ENCODE assay signal across 8 cellular contexts in genomic region chr14:77181603-77182437, GRCh38. TPM values are rescaled to one million over a fixed set of nuclear protein-coding genes. Genes with fewer than 3 reads are reported as not detected.
DNase-seq lines count a peak whose midpoint lies in the region; ATAC-seq, FAIRE-seq and TF ChIP-seq lines count a peak whose summit lies in the region.

TMEM63C (plus strand) TSS chr14:77181798; CDS start chr14:77218814, 37,016 bp downstream.

- H3K23ac ChIP-seq in IMR-90 (ENCODE audit: low read depth, low read length) = no peak within 1 kb of the TSS

- H3K14ac ChIP-seq in IMR-90 (replicated peaks; ENCODE audit: low read depth, low read length) = no peak within 1 kb of the TSS

- H3K36me3 ChIP-seq in IMR-90 (ENCODE audit: control insufficient read depth, insufficient read depth, low read length) = no peaks in the 10 kb centered on the region
- H3K36me3 ChIP-seq in OCI-LY7 (ENCODE audit: insufficient read depth, low read length) = no peaks in the 10 kb centered on the region
- no peaks in the 10 kb centered on the region for H3K36me3 ChIP-seq in pancreas
- H3K36me3 ChIP-seq in vagina = no peaks in the 10 kb centered on the region
- no peaks in the 10 kb centered on the region for H3K36me3 ChIP-seq in gastrocnemius medialis

- no peaks in the 10 kb centered on the region for H3K79me1 ChIP-seq in IMR-90 (ENCODE audit: low read depth in 1 of 2, low read length in 2 of 2)

- 0% methylated on average over 1 of the region's 46 CpGs; no CpG with 5 or more reads in 1 of the 2 experiments for WGBS in IMR-90 (ENCODE audit: extremely low coverage in 2 of 2, insufficient read length in 1 of 2), 2 experiments
- 1% methylated on average over 36 to 46 of the region's 46 CpGs for WGBS in pancreas, 2 donors

- no peak within 1 kb of the TSS for H2BK15ac ChIP-seq in IMR-90 (ENCODE audit: low read depth, low read length)

- no peaks in the 10 kb centered on the region for H3K9me2 ChIP-seq in OCI-LY7 (ENCODE audit: insufficient read depth, low read length)

- H3K4me3 Mint-ChIP-seq in activated T-cell treated with anti-CD3 and anti-CD28 coated beads, Interleukin-2, amount 50 U/mL, for 72 hours = peak within 1 kb of the TSS; percentile 79 to 81

- no peak within 1 kb of the TSS for H3K9ac ChIP-seq in IMR-90 (ENCODE audit: low read depth, low read length)

- no peak for FAIRE-seq in pancreas (lab: Jason Lieb, UNC)

- H3K27ac ChIP-seq in IMR-90 (ENCODE audit: insufficient read depth, low read length) (no peak within 1 kb of the TSS), OCI-LY7 (ENCODE audit: low read depth, low read length, poor library complexity, severe bottlenecking) (no peak within 1 kb of the TSS), pancreas (no peak within 1 kb of the TSS), vagina (no peak within 1 kb of the TSS), gastrocnemius medialis (no peak within 1 kb of the TSS)

- H3K4me3 ChIP-seq in IMR-90 (ENCODE audit: insufficient read depth, low read depth, low read length) (no peak within 1 kb of the TSS), OCI-LY7 (ENCODE audit: low read depth, low read length, poor library complexity, severe bottlenecking) (peak within 1 kb of the TSS; percentile 76), pancreas (peak within 1 kb of the TSS; percentile 29 to 54 (median 38)), vagina (peak within 1 kb of the TSS; percentile 36 to 46), gastrocnemius medialis (peak within 1 kb of the TSS in 2 of 4 donors; percentile 24 to 31)

- 0 out of 2 replicates have a peak, but pooled peaks cover 3% of the 10 kb centered on the region for H3K9me1 ChIP-seq in IMR-90 (ENCODE audit: insufficient read depth, low read length)

- H4K8ac ChIP-seq in IMR-90 (ENCODE audit: low read depth in 2 of 2, low read length in 2 of 2) = no peak within 1 kb of the TSS

- H2BK120ac ChIP-seq in IMR-90 (ENCODE audit: low read depth, low read length) = no peak within 1 kb of the TSS

- TF ChIP-seq POLR2A in IMR-90 (IDR thresholded peaks at IDR 0.05; ENCODE audit: low read depth, low read length) = no peak
- TF ChIP-seq POLR2A in vagina (IDR thresholded peaks at IDR 0.05) = no peak
- TF ChIP-seq POLR2A in gastrocnemius medialis (IDR thresholded peaks at IDR 0.05) = no peak

- dilution Hi-C loops in IMR-90 (cut with HindIII; ENCODE audit: low sequenced_read_pairs, unreplicated experiment) = no loop called here

- no peak within 1 kb of the TSS for H3K27ac Mint-ChIP-seq in activated T-cell treated with anti-CD3 and anti-CD28 coated beads, Interleukin-2, amount 50 U/mL, for 72 hours

- no peaks in the 10 kb centered on the region for H3K36me3 Mint-ChIP-seq in activated T-cell treated with anti-CD3 and anti-CD28 coated beads, Interleukin-2, amount 50 U/mL, for 72 hours (ENCODE audit: insufficient read depth in 2 of 2)

- TF ChIP-seq CTCF in IMR-90 (conservative IDR thresholded peaks at IDR 0.05; ENCODE audit: low read depth, low read length) = no peak
- TF ChIP-seq CTCF in OCI-LY7 (conservative IDR thresholded peaks at IDR 0.05; ENCODE audit: low read length) = peak; percentile 33; the same call in 1 of the 2 replicates
- TF ChIP-seq CTCF in pancreas (IDR thresholded peaks at IDR 0.05) = no peak
- no peak for TF ChIP-seq CTCF in vagina (IDR thresholded peaks at IDR 0.05)
- TF ChIP-seq CTCF in gastrocnemius medialis (IDR thresholded peaks at IDR 0.05 in 4 of 5, conservative IDR thresholded peaks at IDR 0.05 in 1 of 5) = no peak

- DNase-seq in IMR-90 = no peak
- peak; percentile 97 for DNase-seq in OCI-LY7 (ENCODE audit: low spot score)
- peak; percentile 76 to 80 for DNase-seq in activated T-cell treated with anti-CD3 and anti-CD28 coated beads, Interleukin-2, amount 50 U/mL, for 72 hours
- peak; percentile 85 for DNase-seq in glomerular visceral epithelial cell (ENCODE audit: extremely low spot score)
- peak; percentile 63 to 88 (median 78) for DNase-seq in pancreas
- DNase-seq in vagina (ENCODE audit: extremely low spot score in 2 of 2) = peak in 1 of 2 donors; percentile 58
- DNase-seq in gastrocnemius medialis = no peak

- no peaks in the 10 kb centered on the region for H3K79me2 ChIP-seq in OCI-LY7 (ENCODE audit: insufficient read depth, low read depth, low read length)

- no peaks in the 10 kb centered on the region for H3K9me3 ChIP-seq in IMR-90 (ENCODE audit: control insufficient read depth, insufficient read depth, low read length)
- H3K9me3 ChIP-seq in OCI-LY7 (ENCODE audit: low read length) = no peaks in the 10 kb centered on the region
- no peaks in the 10 kb centered on the region for H3K9me3 ChIP-seq in pancreas
- H3K9me3 ChIP-seq in vagina = no peaks in the 10 kb centered on the region
- H3K9me3 ChIP-seq in gastrocnemius medialis = no peaks in the 10 kb centered on the region

- no peaks in the 10 kb centered on the region for H3K4me1 ChIP-seq in IMR-90 (ENCODE audit: control insufficient read depth, insufficient read depth, low read length)
- peaks cover 24% of the 10 kb centered on the region for H3K4me1 ChIP-seq in OCI-LY7 (ENCODE audit: insufficient read depth, low read length, poor library complexity, severe bottlenecking)
- H3K4me1 ChIP-seq in pancreas = peaks cover 0 to 3% (median 0%) of the 10 kb centered on the region in 3 donors
- peaks cover 26% of the 10 kb centered on the region for H3K4me1 ChIP-seq in vagina
- H3K4me1 ChIP-seq in gastrocnemius medialis = no peaks in the 10 kb centered on the region

- in situ Hi-C loops in IMR-90 (cut with MboI; ENCODE audit: low sequenced_read_pairs) (no loop called here), gastrocnemius medialis (cut with MboI; ENCODE audit: low sequenced_read_pairs in 4 of 4) (no loop called here)

- BruUV-seq in IMR-90 (replicated peaks; lab: Mats Ljungman, UMichigan) = no TSS peak
- BruUV-seq in OCI-LY7 (replicated peaks; lab: Mats Ljungman, UMichigan) = no TSS peak

- H4K20me1 ChIP-seq in IMR-90 (ENCODE audit: insufficient read depth, low read length) (no peaks in the 10 kb centered on the region), OCI-LY7 (ENCODE audit: insufficient read depth, low read length) (no peaks in the 10 kb centered on the region)

- H3K4me1 Mint-ChIP-seq in activated T-cell treated with anti-CD3 and anti-CD28 coated beads, Interleukin-2, amount 50 U/mL, for 72 hours (ENCODE audit: low read depth) = peaks cover 20% of the 10 kb centered on the region

- no peak within 1 kb of the TSS for H4K5ac ChIP-seq in IMR-90 (ENCODE audit: low read depth, low read length)

- H3K27me3 ChIP-seq in IMR-90 (ENCODE audit: control insufficient read depth, insufficient read depth, low read length) (peaks cover 37% of the 10 kb centered on the region), pancreas (no peaks in the 10 kb centered on the region), vagina (peaks cover 8% of the 10 kb centered on the region), gastrocnemius medialis (peaks cover 29 to 33% (median 33%) of the 10 kb centered on the region in 3 donors)

- peak within 1 kb of the TSS; percentile 70 for H2AFZ ChIP-seq in IMR-90 (replicated peaks; ENCODE audit: low read length, poor library complexity)
- H2AFZ ChIP-seq in OCI-LY7 (ENCODE audit: low read length) = peak within 1 kb of the TSS; percentile 88

- no peak for TF ChIP-seq RAD21 in IMR-90 (IDR thresholded peaks at IDR 0.05; ENCODE audit: low read length)

- no peak within 1 kb of the TSS for H2AK5ac ChIP-seq in IMR-90 (ENCODE audit: low read depth, low read length)

- H3K4ac ChIP-seq in IMR-90 (ENCODE audit: low read depth, low read length) = no peak within 1 kb of the TSS

- peak; percentile 77 for ATAC-seq in GM19023 (IDR thresholded peaks at IDR 0.05; ENCODE audit: unreplicated experiment)
- ATAC-seq in IMR-90 (ENCODE audit: low read depth) = 0 out of 2 replicates have a peak, but pooled peaks have one; percentile 17
- ATAC-seq in activated T-cell treated with anti-CD3 and anti-CD28 coated beads, Interleukin-2, amount 50 U/mL, for 72 hours (replicated peaks in 1 of 2) = peak; percentile 92 to 95
- peak; percentile 95 to 97 (median 95) for ATAC-seq in pancreas
- ATAC-seq in gastrocnemius medialis = no peak

- no peak within 1 kb of the TSS for H2AK9ac ChIP-seq in IMR-90 (replicated peaks; ENCODE audit: low read depth, low read length, poor library complexity)

- H2BK5ac ChIP-seq in IMR-90 (ENCODE audit: low read depth, low read length, poor library complexity, severe bottlenecking) = no peak within 1 kb of the TSS

- POLR2A ChIA-PET in IMR-90 (lab: Charles Lee; ENCODE audit: unreplicated experiment) (no interaction called here), OCI-LY7 (lab: Charles Lee) (interaction anchor here (0.6 to 1.4 kb wide), 10 partner anchors 9 to 579 kb away, joined by 3 to 5 read pairs (median 4); no protein-coding TSS in a partner anchor)

- no peak within 1 kb of the TSS for H4K91ac ChIP-seq in IMR-90 (ENCODE audit: insufficient read depth, low read depth, low read length)

- no peaks in the 10 kb centered on the region for H3K9me3 Mint-ChIP-seq in activated T-cell treated with anti-CD3 and anti-CD28 coated beads, Interleukin-2, amount 50 U/mL, for 72 hours

- H3K4me2 ChIP-seq in IMR-90 (ENCODE audit: low read depth, low read length) (no peak within 1 kb of the TSS; the same call in 1 of the 2 replicates), OCI-LY7 (ENCODE audit: low read length) (peak within 1 kb of the TSS; percentile 85)

- no peak within 1 kb of the TSS for H3K56ac ChIP-seq in IMR-90 (ENCODE audit: extremely low read depth, insufficient read depth, low read length)

- H3K27me3 Mint-ChIP-seq in activated T-cell treated with anti-CD3 and anti-CD28 coated beads, Interleukin-2, amount 50 U/mL, for 72 hours (ENCODE audit: low read depth) = peaks cover 48% of the 10 kb centered on the region

- no peak within 1 kb of the TSS for H3K18ac ChIP-seq in IMR-90 (ENCODE audit: low read depth, low read length)

- CTCF ChIA-PET in IMR-90 (lab: Yijun Ruan, JAX) (no interaction called here), OCI-LY7 (lab: Charles Lee; ENCODE audit: unreplicated experiment) (interaction anchor here (0.6 kb wide), 2 partner anchors 34 to 96 kb away, joined by 3 read pairs; no protein-coding TSS in a partner anchor)

- no peak within 1 kb of the TSS for H2BK20ac ChIP-seq in IMR-90 (ENCODE audit: low read depth, low read length)

- intact Hi-C loops in IMR-90 (cut with micrococcal nuclease) (no loop called here), OCI-LY7 (cut with micrococcal nuclease; ENCODE audit: unreplicated experiment) (loop anchor here (2.0 kb wide), 2 partner anchors 31 to 61 kb away; no protein-coding TSS in a partner anchor), pancreas (cut with DNase I) (no loop called here), vagina (cut with DNase I) (no loop called here), gastrocnemius medialis (cut with DNase I; ENCODE audit: low total_unique reads) (no loop called here)

RNA-seq across cellular contexts. Expression of gene TMEM63C, which starts in this region (rescaled TPM):
- under 0.01 TPM in 1 of 2 replicates, not detected in the other for total RNA-seq in IMR-90 (2012; rRNA removed)
- not detected in 2 replicates for polyA plus RNA-seq in IMR-90 (2012; rRNA removed)
- 0.01 TPM in 1 of 2 replicates, not detected in the other for polyA plus RNA-seq in IMR-90 (2012; cell fraction: cytosol; rRNA removed)
- 0.03 TPM in 1 of 2 replicates, not detected in the other for polyA plus RNA-seq in IMR-90 (2012; cell fraction: nucleus; rRNA removed; ENCODE audit: low replicate concordance)
- 0.41 and 0.79 TPM in 2 replicates for total RNA-seq in OCI-LY7 (2014; rRNA removed; shearing (Covaris generic))
- 4.7 and 6.6 TPM in 2 replicates for total RNA-seq in OCI-LY7 (2022)
- total RNA-seq in activated T-cell treated with anti-CD3 and anti-CD28 coated beads, Interleukin-2, amount 50 U/mL, for 72 hours = 1 to 10 TPM; 1.9 to 2.1 TPM
- total RNA-seq in pancreas = 1 to 10 TPM; 2.8 to 6.8 (median 3.3) TPM
- polyA plus RNA-seq in pancreas = 10 to 100 TPM in 1 of 2 donors, 1 to 10 TPM in 1; 5.4 to 10.6 TPM
- 27.0 TPM for total RNA-seq in vagina
- under 1 TPM in 2 of 4 donors, not detected in 2; 0.05 TPM for total RNA-seq in gastrocnemius medialis

Comparison
In these comparisons a context has a peak if more than half of its experiments do, and no peak if none do; other contexts are left out.
1. Peak in ATAC-seq in IMR-90; RNA of the gene not detected or under 1 TPM.
2. ATAC-seq: peak in GM19023 (single experiment), activated T-cell treated with anti-CD3 and anti-CD28 coated beads, Interleukin-2, amount 50 U/mL, for 72 hours (2 of 2) and pancreas (4 of 4); none in gastrocnemius medialis (0 of 2).
3. DNase-seq: peak in OCI-LY7 (single experiment), activated T-cell treated with anti-CD3 and anti-CD28 coated beads, Interleukin-2, amount 50 U/mL, for 72 hours (2 of 2), glomerular visceral epithelial cell (single experiment) and pancreas (6 of 6); none in IMR-90 (single experiment) and gastrocnemius medialis (0 of 2).